In the genomic region with DNA sequence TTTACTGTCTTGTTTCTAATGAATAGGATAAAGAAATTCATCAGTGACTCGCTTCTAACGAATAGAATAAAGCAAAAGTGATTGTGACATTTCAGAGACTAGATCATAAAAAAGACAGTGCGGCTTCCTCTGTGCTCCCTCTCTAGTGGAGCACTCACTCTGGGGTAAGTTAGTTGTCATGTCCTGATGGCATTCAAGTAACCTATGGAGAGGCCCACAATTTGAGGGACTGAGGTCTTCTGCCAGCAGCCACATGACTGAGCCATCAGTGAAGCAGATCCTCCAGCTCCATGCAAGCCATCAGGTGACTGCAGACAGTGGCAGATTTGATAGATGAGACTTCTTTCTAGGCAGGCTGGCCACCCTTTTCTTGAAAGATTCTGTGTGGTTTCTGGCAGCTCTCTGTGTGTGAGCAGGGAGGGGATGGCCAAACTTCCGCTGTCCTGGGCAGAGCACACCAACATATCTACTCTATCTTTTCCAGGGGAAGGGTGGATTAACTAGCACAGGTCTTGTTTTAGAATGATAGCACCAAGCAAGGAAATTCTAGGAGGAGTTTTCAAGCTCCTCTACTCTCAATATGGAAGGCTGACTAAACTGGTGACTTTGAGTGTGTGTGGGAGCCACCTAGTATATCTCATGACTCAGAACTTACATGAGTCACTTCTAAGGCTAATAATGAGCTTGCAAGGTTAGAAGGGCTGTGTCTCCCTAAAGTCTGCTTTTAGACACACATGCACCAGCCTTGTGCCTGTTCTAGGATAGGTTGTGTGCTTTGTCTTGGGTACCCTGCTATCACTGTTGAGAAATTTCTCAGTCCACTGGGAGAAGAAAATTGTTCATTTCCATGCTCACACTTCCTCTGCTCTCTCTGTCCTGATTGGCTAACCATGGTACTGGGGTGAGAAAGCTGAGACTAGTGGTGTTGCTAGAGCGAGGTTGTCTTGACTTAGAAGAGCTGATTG, we compare ENCODE assay signal across 9 cellular contexts.
DNase-seq lines count a peak whose midpoint lies in the region; ATAC-seq and TF ChIP-seq lines count a peak whose summit lies in the region.
"Had no signal": no experiment of that assay in that cellular context is flagged by ENCODE, and none has a peak within 500 bp of the region (broad histone marks: within the 10 kb centered on the region; RNA-seq: fewer than 3 reads in every experiment).

No MANE protein-coding gene starts in this region.

- no peaks in the 10 kb centered on the region for H3K4me1 Mint-ChIP-seq in CD8-positive, alpha-beta memory T cell
- H3K4me1 Mint-ChIP-seq in activated T-cell treated with anti-CD3 and anti-CD28 coated beads, Interleukin-2, amount 50 U/mL, for 4 hours (ENCODE audit: low read depth) = peaks cover 19% of the 10 kb centered on the region
- H3K4me1 Mint-ChIP-seq in T-helper 17 cell = no peaks in the 10 kb centered on the region

- H3K36me3 Mint-ChIP-seq in CD8-positive, alpha-beta memory T cell = peaks cover 1 to 5% (median 2%) of the 10 kb centered on the region in 3 donors
- H3K36me3 Mint-ChIP-seq in activated T-cell treated with anti-CD3 and anti-CD28 coated beads, Interleukin-2, amount 50 U/mL, for 4 hours (ENCODE audit: insufficient read depth) = peaks cover 6% of the 10 kb centered on the region
- no peaks in the 10 kb centered on the region for H3K36me3 Mint-ChIP-seq in T-helper 17 cell (ENCODE audit: low read depth)

- TF ChIP-seq CTCF in retinal pigment epithelial cell (conservative IDR thresholded peaks at IDR 0.05; ENCODE audit: low read depth, low read length) = no peak

- H3K4me3 ChIP-seq in CD8-positive, alpha-beta memory T cell (ENCODE audit: low read length) = no peak overlapping the region
- H3K4me3 ChIP-seq in retinal pigment epithelial cell (ENCODE audit: low read length) = no peak overlapping the region

- no peak for DNase-seq in CD8-positive, alpha-beta memory T cell
- no peak for DNase-seq in activated T-cell treated with anti-CD3 and anti-CD28 coated beads, Interleukin-2, amount 50 U/mL, for 4 hours
- DNase-seq in retinal pigment epithelial cell (ENCODE audit: low read depth) (peak; percentile 60), T-helper 17 cell (no peak), C1 segment of cervical spinal cord (lab: John Stamatoyannopoulos, UW) (no peak), left ventricle myocardium superior (no peak)

- H3K36me3 ChIP-seq in CD8-positive, alpha-beta memory T cell (ENCODE audit: insufficient read depth, low read length) = no peaks in the 10 kb centered on the region

- H3K27me3 Mint-ChIP-seq in CD8-positive, alpha-beta memory T cell = peaks cover 0 to 12% of the 10 kb centered on the region in 2 donors
- no peaks in the 10 kb centered on the region for H3K27me3 Mint-ChIP-seq in activated T-cell treated with anti-CD3 and anti-CD28 coated beads, Interleukin-2, amount 50 U/mL, for 4 hours (ENCODE audit: low read depth)
- no peaks in the 10 kb centered on the region for H3K27me3 Mint-ChIP-seq in T-helper 17 cell
- H3K27me3 Mint-ChIP-seq: dendritic cell treated with granulocyte-macrophage colony-stimulating factor and Interleukin-4, amounts not matched to agents 40 ng/mL and 50 ng/mL, for 4 days had no signal

- peaks cover 0 to 5% (median 0%) of the 10 kb centered on the region in 5 donors for H3K9me3 Mint-ChIP-seq in CD8-positive, alpha-beta memory T cell
- no peaks in the 10 kb centered on the region for H3K9me3 Mint-ChIP-seq in activated T-cell treated with anti-CD3 and anti-CD28 coated beads, Interleukin-2, amount 50 U/mL, for 4 hours

- peak overlapping the region; percentile 16 for H3K27ac ChIP-seq in CD8-positive, alpha-beta memory T cell (ENCODE audit: low read depth, low read length)

- H3K4me3 Mint-ChIP-seq in CD8-positive, alpha-beta memory T cell = no peak overlapping the region
- H3K4me3 Mint-ChIP-seq in activated T-cell treated with anti-CD3 and anti-CD28 coated beads, Interleukin-2, amount 50 U/mL, for 4 hours = no peak overlapping the region
- H3K4me3 Mint-ChIP-seq in T-helper 17 cell = no peak overlapping the region
- H3K4me3 Mint-ChIP-seq: dendritic cell treated with granulocyte-macrophage colony-stimulating factor and Interleukin-4, amounts not matched to agents 40 ng/mL and 50 ng/mL, for 4 days had no signal

- peak overlapping the region in 1 of 8 donors; percentile 36 for H3K27ac Mint-ChIP-seq in CD8-positive, alpha-beta memory T cell
- H3K27ac Mint-ChIP-seq in T-helper 17 cell = no peak overlapping the region
- H3K27ac Mint-ChIP-seq: dendritic cell treated with granulocyte-macrophage colony-stimulating factor and Interleukin-4, amounts not matched to agents 40 ng/mL and 50 ng/mL, for 4 days had no signal

- CTCF ChIA-PET in CD8-positive, alpha-beta memory T cell (lab: Charles Lee) = no interaction called here

- H3K27me3 ChIP-seq in CD8-positive, alpha-beta memory T cell (ENCODE audit: insufficient read depth, low read length, poor library complexity, severe bottlenecking) = no peaks in the 10 kb centered on the region

- intact Hi-C loops in left ventricle myocardium superior (cut with micrococcal nuclease) = no loop called here

- peak; percentile 86 for ATAC-seq in GM19395 (IDR thresholded peaks at IDR 0.05; ENCODE audit: unreplicated experiment)
- peak; percentile 86 for ATAC-seq in HG03342 (IDR thresholded peaks at IDR 0.05; ENCODE audit: unreplicated experiment)
- peak; percentile 90 to 92 for ATAC-seq in activated T-cell treated with anti-CD3 and anti-CD28 coated beads, Interleukin-2, amount 50 U/mL, for 4 hours
- no peak for ATAC-seq in T-helper 17 cell
- ATAC-seq in left ventricle myocardium superior = no peak

- POLR2A ChIA-PET in CD8-positive, alpha-beta memory T cell (lab: Charles Lee) = no interaction called here

- H3K9me3 ChIP-seq in CD8-positive, alpha-beta memory T cell (ENCODE audit: low read length) = no peaks in the 10 kb centered on the region
- H3K9me3 ChIP-seq in T-helper 17 cell (ENCODE audit: control insufficient read depth, low read length, poor library complexity, severe bottlenecking) = no peaks in the 10 kb centered on the region

- no peaks in the 10 kb centered on the region for H3K4me1 ChIP-seq in CD8-positive, alpha-beta memory T cell (ENCODE audit: insufficient read depth, low read length)

Comparison
In these comparisons a context has a peak if more than half of its experiments do, and no peak if none do; other contexts are left out.
1. ATAC-seq: peak in GM19395 (single experiment), HG03342 (single experiment) and activated T-cell treated with anti-CD3 and anti-CD28 coated beads, Interleukin-2, amount 50 U/mL, for 4 hours (2 of 2); none in T-helper 17 cell (single experiment) and left ventricle myocardium superior (single experiment).